ENCODE assay signal across 14 cellular contexts in the genomic region with DNA sequence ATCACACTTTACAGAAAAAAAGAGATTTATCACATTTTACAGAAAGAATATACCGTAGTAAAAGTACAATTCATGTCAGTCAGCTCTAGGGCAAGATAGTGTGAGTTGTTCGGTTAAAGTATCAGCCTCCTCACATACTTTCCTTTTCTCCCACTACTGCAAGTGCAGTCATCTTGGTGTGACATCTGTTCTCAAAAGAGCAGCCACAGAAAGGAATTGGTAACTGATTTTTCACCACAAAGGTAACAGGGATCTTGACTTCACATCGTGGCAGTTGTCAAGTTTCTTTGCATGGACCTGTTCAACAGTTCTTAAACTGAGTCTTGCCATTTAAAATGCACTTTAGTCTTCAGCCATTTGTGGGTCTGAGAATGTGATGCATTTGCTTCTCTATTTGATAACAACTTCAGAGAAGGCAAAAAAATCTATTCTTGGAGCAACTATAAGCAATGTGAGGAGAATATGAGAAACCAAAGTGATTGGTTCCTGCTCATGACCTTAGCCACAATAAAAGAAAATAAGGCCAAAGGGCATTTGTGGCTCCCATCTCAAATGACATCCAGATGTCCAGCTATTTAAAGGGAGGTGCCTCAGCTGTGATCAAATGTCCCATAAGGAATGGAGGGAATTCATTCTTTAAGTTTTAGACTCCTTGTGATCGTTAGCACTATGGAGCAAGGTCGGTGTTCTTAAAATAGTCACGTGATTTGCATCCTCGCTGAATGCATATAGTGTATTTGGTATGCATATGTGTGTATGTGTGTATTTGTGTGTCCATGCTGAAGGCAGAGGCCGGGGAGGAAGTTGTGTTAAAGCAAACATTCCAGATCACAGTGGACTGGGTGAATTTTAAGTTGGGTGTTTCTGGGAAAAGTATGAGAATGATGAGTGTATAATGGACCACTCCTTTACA. TPM values are rescaled to one million over a fixed set of nuclear protein-coding genes. Genes with fewer than 3 reads are reported as not detected.
DNase-seq lines count a peak whose midpoint lies in the region; ATAC-seq and TF ChIP-seq lines count a peak whose summit lies in the region.
"Had no signal": no experiment of that assay in that cellular context is flagged by ENCODE, and none has a peak within 500 bp of the region (broad histone marks: within the 10 kb centered on the region; RNA-seq: fewer than 3 reads in every experiment).

No MANE protein-coding gene starts in this region.

- H3K27me3 ChIP-seq in prostate gland (replicated peaks; ENCODE audit: insufficient read depth) (no peaks in the 10 kb centered on the region), endodermal cell (ENCODE audit: control insufficient read depth, insufficient read depth, low read length, poor library complexity, severe bottlenecking) (no peaks in the 10 kb centered on the region)

- H3K4me1 ChIP-seq in prostate gland (replicated peaks): no peaks in the 10 kb centered on the region
- H3K4me1 ChIP-seq in endodermal cell (ENCODE audit: control insufficient read depth, insufficient read depth, low read length): no peaks in the 10 kb centered on the region
- H3K4me1 ChIP-seq: parathyroid adenoma had no signal

- H3K4me1 Mint-ChIP-seq in endodermal cell: peaks cover 5% of the 10 kb centered on the region

- no peaks in the 10 kb centered on the region for H3K9me3 ChIP-seq in prostate gland
- H3K9me3 ChIP-seq in endodermal cell (ENCODE audit: control insufficient read depth, low read length): no peaks in the 10 kb centered on the region

- H3K9ac ChIP-seq in endodermal cell (ENCODE audit: extremely low read depth, low read length, poor library complexity, severe bottlenecking): no peak overlapping the region
- H3K9ac ChIP-seq: parathyroid adenoma had no signal

- H3K27ac ChIP-seq in prostate gland: no peak overlapping the region
- H3K27ac ChIP-seq in endodermal cell (ENCODE audit: low read depth, low read length): no peak overlapping the region
- H3K27ac ChIP-seq: HL-60, parathyroid adenoma had no signal

- H3K4me3 Mint-ChIP-seq in endodermal cell: no peak overlapping the region

- peak; percentile 66 for ATAC-seq in GM19397 (IDR thresholded peaks at IDR 0.05; ENCODE audit: unreplicated experiment)
- ATAC-seq in HG02852 (IDR thresholded peaks at IDR 0.05; ENCODE audit: unreplicated experiment): peak; percentile 46
- peak; percentile 74 for ATAC-seq in HG03558 (IDR thresholded peaks at IDR 0.05; ENCODE audit: extremely low read depth, unreplicated experiment)
- ATAC-seq: left lobe of liver had no signal

- TF ChIP-seq POLR2A in prostate gland (IDR thresholded peaks at IDR 0.05): no peak

- H3K36me3 Mint-ChIP-seq in endodermal cell (ENCODE audit: low read depth): no peaks in the 10 kb centered on the region

- WGBS in prostate gland: 80% methylated on average over 8 of the region's 8 CpGs
- WGBS in endodermal cell (ENCODE audit: insufficient coverage in 1 of 2, insufficient read length in 1 of 2), 2 experiments: 83 to 91% methylated on average over 4 to 8 of the region's 8 CpGs

- intact Hi-C loops in prostate gland (cut with DNase I): no loop called here

- H3K36me3 ChIP-seq in prostate gland (no peaks in the 10 kb centered on the region), endodermal cell (ENCODE audit: control insufficient read depth, insufficient read depth, low read length) (no peaks in the 10 kb centered on the region)

- DNase-seq in GM12865 (ENCODE audit: low read depth): peak; percentile 51
- no peak for DNase-seq in SKM-1 treated with dmso at 0.1 percent for 144 hours (lab: John Stamatoyannopoulos, UW; ENCODE audit: unreplicated experiment)
- no peak for DNase-seq in CD1c-positive myeloid dendritic cell (ENCODE audit: extremely low spot score)
- no peak for DNase-seq in prostate gland (ENCODE audit: low spot score)
- DNase-seq in endodermal cell: no peak
- DNase-seq: activated effector memory CD4-positive, alpha-beta T cell treated with Interleukin-2 at 50 U/mL for 16 hours; caudate nucleus; NCI-H1436 had no signal

- peaks cover 1% of the 10 kb centered on the region for H3K27me3 Mint-ChIP-seq in endodermal cell (ENCODE audit: insufficient read depth)

- no peak overlapping the region for H3K27ac Mint-ChIP-seq in endodermal cell

- no peak for TF ChIP-seq CTCF in GM12865 (IDR thresholded peaks at IDR 0.05; ENCODE audit: insufficient read depth, low read depth, low read length, missing control alignments)
- TF ChIP-seq CTCF in prostate gland (IDR thresholded peaks at IDR 0.05): no peak
- TF ChIP-seq CTCF in endodermal cell (conservative IDR thresholded peaks at IDR 0.05): no peak

- H3K9me3 Mint-ChIP-seq in endodermal cell: no peaks in the 10 kb centered on the region

- H3K4me3 ChIP-seq in GM12865 (ENCODE audit: low read depth, low read length) (no peak overlapping the region), prostate gland (no peak overlapping the region), endodermal cell (ENCODE audit: low read length) (no peak overlapping the region)

RNA-seq across cellular contexts. Expression of a gene that starts 5.3 kb away (rescaled TPM):
- total RNA-seq in prostate gland (1 to 10 TPM in 1 of 2 donors, under 1 TPM in 1; 0.36 to 3.5 TPM), endodermal cell (10 to 100 TPM; 21.0 to 21.2 TPM)
- 19.1 TPM for polyA plus RNA-seq in endodermal cell (2013, experiment 1 of 2)
- polyA plus RNA-seq in endodermal cell (2013, experiment 2 of 2): 17.2 TPM

Comparison
In these comparisons a context has a peak if more than half of its experiments do, and no peak if none do; other contexts are left out.
1. RNA of a gene that starts 5.3 kb away (total RNA-seq): 21.0 to 21.2 TPM in endodermal cell; 0.36 to 3.5 TPM in prostate gland; every median in the first group is over 4 times any median in the second.
2. Peak in every context shown above with its lines, with median percentiles within 50 percentile points of each other: ATAC-seq.